Comparison of ENCODE assay signal across 32 cellular contexts in genomic region chr19:52917531-52917930, GRCh38. TPM values are rescaled to one million over a fixed set of nuclear protein-coding genes. Genes with fewer than 3 reads are reported as not detected.
"Had no signal": no experiment of that assay in that cellular context is flagged by ENCODE, and none has a peak within 500 bp of the region (broad histone marks: within the 10 kb centered on the region; RNA-seq: fewer than 3 reads in every experiment).

No MANE protein-coding gene starts in this region.

- H3K9me3 ChIP-seq: ascending aorta, breast epithelium, heart left ventricle had no signal

- H3K9me3 Mint-ChIP-seq: activated B cell treated with CpG ODN at 0.5 μM for 24 hours; brain; central memory CD8-positive, alpha-beta T cell; dendritic cell treated with granulocyte-macrophage colony-stimulating factor and Interleukin-4, amounts not matched to agents 40 ng/mL and 50 ng/mL, for 4 days had no signal

- FAIRE-seq: frontal cortex had no signal

- ATAC-seq: activated CD4-positive, CD25-positive, alpha-beta regulatory T cell treated with anti-CD3 and anti-CD28 coated beads, Interleukin-2, amount 50 U/mL, for 24 hours; activated naive CD4-positive, alpha-beta T cell treated with anti-CD3 and anti-CD28 coated beads, Interleukin-2, amount 50 U/mL, for 72 hours; activated T-cell treated with anti-CD3 and anti-CD28 coated beads, Interleukin-2, amount 50 U/mL, for 72 hours; esophagus mucosa; heart left ventricle; T-helper 17 cell had no signal

- H3K27ac ChIP-seq: ascending aorta, breast epithelium, coronary artery, dorsolateral prefrontal cortex, heart left ventricle, WERI-Rb-1 had no signal

- H3K27ac Mint-ChIP-seq: activated B cell treated with CpG ODN at 0.5 μM for 24 hours; activated naive CD4-positive, alpha-beta T cell treated with anti-CD3 and anti-CD28 coated beads, Interleukin-2, amount 10 ng/mL, durations not matched to agents 7 days and 5 days; activated naive CD4-positive, alpha-beta T cell treated with anti-CD3 and anti-CD28 coated beads, Interleukin-2, amount 50 U/mL, for 72 hours; activated naive CD8-positive, alpha-beta T cell treated with anti-CD3 and anti-CD28 coated beads, Interleukin-2, amount 10 ng/mL, durations not matched to agents 7 days and 5 days; activated T-cell treated with anti-CD3 and anti-CD28 coated beads, Interleukin-2, amount 50 U/mL, for 24 hours; activated T-cell treated with anti-CD3 and anti-CD28 coated beads, Interleukin-2, amount 50 U/mL, for 72 hours; brain; dendritic cell treated with granulocyte-macrophage colony-stimulating factor and Interleukin-4, amounts not matched to agents 40 ng/mL and 50 ng/mL, for 4 days; endodermal cell; T-helper 17 cell; T-helper 2 cell treated with Interferon-gamma antibody and Interleukin-4, amounts not matched to agents 5 μg/mL and 100 μg/mL, for 36 hours had no signal

- H3K4me3 ChIP-seq: ascending aorta, breast epithelium, coronary artery, dorsolateral prefrontal cortex, heart left ventricle had no signal

- DNase-seq: activated B cell treated with CpG ODN at 0.5 μM for 24 hours; activated CD4-positive, alpha-beta T cell treated with anti-CD3 and anti-CD28 coated beads for 48 hours; activated CD4-positive, alpha-beta T cell treated with anti-CD3 and anti-CD28 coated beads, Interleukin-2, amount 50 U/mL, for 1 hour; activated CD4-positive, alpha-beta T cell treated with anti-CD3 and anti-CD28 coated beads, Interleukin-2, amount 50 U/mL, for 48 hours; activated CD8-positive, alpha-beta memory T cell treated with anti-CD3 and anti-CD28 coated beads, Interleukin-2, amount 50 U/mL, for 48 hours; activated gamma-delta T cell; activated naive CD4-positive, alpha-beta T cell; activated naive CD4-positive, alpha-beta T cell treated with anti-CD3 and anti-CD28 coated beads, Interleukin-2, amount 10 ng/mL, durations not matched to agents 7 days and 5 days; activated naive CD8-positive, alpha-beta T cell treated with anti-CD3 and anti-CD28 coated beads, Interleukin-2, amount 10 ng/mL, durations not matched to agents 7 days and 5 days; activated T-cell treated with anti-CD3 and anti-CD28 coated beads for 4 hours; activated T-cell treated with anti-CD3 and anti-CD28 coated beads, Interleukin-2, amount 50 U/mL, for 24 hours; activated T-cell treated with anti-CD3 and anti-CD28 coated beads, Interleukin-2, amount 50 U/mL, for 72 hours; dorsolateral prefrontal cortex; effector memory CD4-positive, alpha-beta T cell; endodermal cell; foreskin fibroblast; glutamatergic neuron; heart left ventricle; T-helper 17 cell; T1000; WERI-Rb-1 had no signal

- H3K27me3 ChIP-seq: ascending aorta, breast epithelium, dorsolateral prefrontal cortex, heart left ventricle had no signal

- H3K4me3 Mint-ChIP-seq: activated B cell treated with CpG ODN at 0.5 μM for 24 hours; activated naive CD4-positive, alpha-beta T cell treated with anti-CD3 and anti-CD28 coated beads, Interleukin-2, amount 10 ng/mL, durations not matched to agents 7 days and 5 days; activated naive CD8-positive, alpha-beta T cell treated with anti-CD3 and anti-CD28 coated beads, Interleukin-2, amount 10 ng/mL, durations not matched to agents 7 days and 5 days; activated T-cell treated with anti-CD3 and anti-CD28 coated beads, Interleukin-2, amount 50 U/mL, for 24 hours; activated T-cell treated with anti-CD3 and anti-CD28 coated beads, Interleukin-2, amount 50 U/mL, for 72 hours; brain; central memory CD8-positive, alpha-beta T cell; dendritic cell treated with granulocyte-macrophage colony-stimulating factor and Interleukin-4, amounts not matched to agents 40 ng/mL and 50 ng/mL, for 4 days; endodermal cell; T-helper 17 cell; T-helper 2 cell treated with Interferon-gamma antibody and Interleukin-4, amounts not matched to agents 5 μg/mL and 100 μg/mL, for 36 hours had no signal

- H3K27me3 Mint-ChIP-seq: activated B cell treated with CpG ODN at 0.5 μM for 24 hours; activated naive CD4-positive, alpha-beta T cell treated with anti-CD3 and anti-CD28 coated beads, Interleukin-2, amount 10 ng/mL, durations not matched to agents 7 days and 5 days; activated naive CD8-positive, alpha-beta T cell treated with anti-CD3 and anti-CD28 coated beads, Interleukin-2, amount 10 ng/mL, durations not matched to agents 7 days and 5 days; central memory CD8-positive, alpha-beta T cell; dendritic cell treated with granulocyte-macrophage colony-stimulating factor and Interleukin-4, amounts not matched to agents 40 ng/mL and 50 ng/mL, for 4 days; T-helper 17 cell had no signal

- H3K36me3 ChIP-seq: breast epithelium had no signal

- H3K4me1 ChIP-seq: ascending aorta, breast epithelium had no signal

RNA-seq across cellular contexts. Expression of gene ZNF320, which starts 20.1 kb away (rescaled TPM):
- total RNA-seq: ascending aorta had no signal
